Comparison of ENCODE assay signal across 16 cellular contexts in genomic region chr14:104387000-104387384, GRCh38.
DNase-seq lines count a peak whose midpoint lies in the region; ATAC-seq and TF ChIP-seq lines count a peak whose summit lies in the region.
"Had no signal": no experiment of that assay in that cellular context is flagged by ENCODE, and none has a peak within 500 bp of the region (broad histone marks: within the 10 kb centered on the region; RNA-seq: fewer than 3 reads in every experiment).

No MANE protein-coding gene starts in this region.

- in situ Hi-C loops in G401 (cut with HindIII; ENCODE audit: low sequenced_read_pairs) (no loop called here), ACHN (cut with HindIII; ENCODE audit: low pct_ligation_motif_present, low pct_unique_long_range_greater_than_20kb, low sequenced_read_pairs) (no loop called here)

- no peak overlapping the region for H3K27ac ChIP-seq in left lung
- H3K27ac ChIP-seq: dorsolateral prefrontal cortex, thyroid gland had no signal

- no peak for ATAC-seq in left lung
- no peak for ATAC-seq in GM18868 (IDR thresholded peaks at IDR 0.05; ENCODE audit: unreplicated experiment)
- ATAC-seq in HG03442 (IDR thresholded peaks at IDR 0.05; ENCODE audit: unreplicated experiment): no peak
- ATAC-seq: left colon had no signal

- peaks cover 13% of the 10 kb centered on the region for H3K4me1 ChIP-seq in BE2C
- H3K4me1 ChIP-seq in left lung: no peaks in the 10 kb centered on the region
- H3K4me1 ChIP-seq: thyroid gland had no signal

- H3K27me3 ChIP-seq in BE2C: no peaks in the 10 kb centered on the region
- peaks cover 0 to 19% of the 10 kb centered on the region in 2 donors for H3K27me3 ChIP-seq in left lung
- H3K27me3 ChIP-seq: thyroid gland had no signal

- H3K4me3 ChIP-seq in BE2C (ENCODE audit: low read depth, low read length) (no peak overlapping the region), left lung (no peak overlapping the region)
- H3K4me3 ChIP-seq: dorsolateral prefrontal cortex, thyroid gland had no signal

- H3K9me3 ChIP-seq in BE2C (no peaks in the 10 kb centered on the region), left lung (no peaks in the 10 kb centered on the region)
- H3K9me3 ChIP-seq: thyroid gland had no signal

- no peaks in the 10 kb centered on the region for H3K36me3 ChIP-seq in BE2C
- no peaks in the 10 kb centered on the region for H3K36me3 ChIP-seq in left lung
- H3K36me3 ChIP-seq: thyroid gland had no signal

- intact Hi-C loops in left lung (cut with DNase I): no loop called here

- DNase-seq in BE2C: peak; percentile 20
- DNase-seq in G401 (ENCODE audit: low spot score): peak; percentile 8
- DNase-seq in NCI-H2171 (lab: John Stamatoyannopoulos, UW): peak; percentile 66
- DNase-seq in left lung: peak; percentile 12 to 66
- DNase-seq in amniotic stem cell (lab: John Stamatoyannopoulos, UW): no peak
- no peak for DNase-seq in ACHN
- DNase-seq: activated CD4-positive, alpha-beta T cell treated with anti-CD3 and anti-CD28 coated beads, Interleukin-2, amount 10 ng/mL, durations not matched to agents 24 days and 14 days; AML-193; EL; hippocampal formation; NCI-H748 treated with DMSO at 0.1 percent for 48 hours; thyroid gland had no signal

- TF ChIP-seq CTCF in BE2C (IDR thresholded peaks at IDR 0.05; ENCODE audit: low read depth, low read length) (no peak), left lung (IDR thresholded peaks at IDR 0.05) (no peak)

Comparison
In these comparisons a context has a peak if more than half of its experiments do, and no peak if none do; other contexts are left out.
1. DNase-seq: peak in BE2C (single experiment), G401 (single experiment), NCI-H2171 (single experiment) and left lung (2 of 2); none in amniotic stem cell (single experiment) and ACHN (single experiment).